6 cellular contexts compared by ENCODE assay signal in genomic region chrX:39211501-39211900, GRCh38.
"Had no signal": no experiment of that assay in that cellular context is flagged by ENCODE, and none has a peak within 500 bp of the region (broad histone marks: within the 10 kb centered on the region; RNA-seq: fewer than 3 reads in every experiment).

No MANE protein-coding gene starts in this region.

- H3K36me3 ChIP-seq: HAP-1 had no signal

- H3K9ac ChIP-seq: GM23248 had no signal

- H3K9me3 ChIP-seq: HAP-1 had no signal

- H3K27ac ChIP-seq: GM23248, HL-60 had no signal

- H2AFZ ChIP-seq: GM23248 had no signal

- DNase-seq: GM23248, GOT3, H7, HFFc6 had no signal

- H3K4me1 ChIP-seq: HAP-1 had no signal

- H3K4me3 ChIP-seq: GM23248, HAP-1 had no signal
